17 cellular contexts compared by ENCODE assay signal in the genomic region with DNA sequence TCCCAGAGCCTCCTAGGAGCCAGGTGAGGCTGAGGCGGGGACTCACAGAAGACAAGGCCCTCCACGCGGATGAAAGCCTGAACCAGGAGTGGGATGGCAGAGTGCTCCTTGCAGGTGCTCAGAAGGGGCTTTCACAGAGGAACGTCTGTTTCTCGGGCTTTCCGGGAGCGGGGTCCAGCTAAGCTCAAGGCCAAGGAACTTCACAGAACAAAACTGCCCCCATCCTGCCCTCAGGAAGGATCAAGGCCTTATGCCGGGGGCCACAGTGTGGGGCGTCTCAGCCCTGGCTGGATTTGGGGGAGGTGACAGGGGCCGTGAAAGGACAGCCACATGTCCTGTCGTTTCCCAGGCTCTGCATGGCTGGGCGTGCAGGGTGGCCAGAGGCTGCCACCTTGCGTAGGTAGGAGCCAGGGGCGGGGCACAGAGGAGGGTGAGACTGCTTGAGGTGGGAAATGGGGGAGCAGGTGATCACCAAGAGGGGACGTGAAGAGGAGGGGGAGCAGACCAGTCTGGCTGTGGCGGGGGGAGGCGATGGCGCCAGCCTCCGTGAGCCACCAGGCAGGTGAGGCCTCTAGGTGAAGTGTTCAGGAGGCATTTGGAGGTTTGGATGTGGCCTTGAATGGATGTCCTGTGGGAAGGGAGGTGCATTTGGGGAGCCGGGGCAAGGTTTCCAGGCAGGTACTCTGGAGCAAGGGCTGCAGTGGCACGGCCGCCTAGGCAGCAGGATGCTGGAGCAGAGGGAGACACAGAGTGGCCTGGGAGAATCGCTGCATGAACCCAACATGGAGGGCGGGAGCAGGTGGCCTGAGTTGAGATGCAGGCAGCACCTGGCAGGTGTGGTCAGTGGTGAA.
"Had no signal": no experiment of that assay in that cellular context is flagged by ENCODE, and none has a peak within 500 bp of the region (broad histone marks: within the 10 kb centered on the region; RNA-seq: fewer than 3 reads in every experiment).

No MANE protein-coding gene starts in this region.

- H3K9ac ChIP-seq: parathyroid adenoma had no signal

- H3K9me3 Mint-ChIP-seq: activated naive CD8-positive, alpha-beta T cell treated with anti-CD3 and anti-CD28 coated beads, Interleukin-2, amount 50 U/mL, for 24 hours; central memory CD8-positive, alpha-beta T cell; memory B cell; T-helper 2 cell treated with Interferon-gamma antibody and Interleukin-4, amounts not matched to agents 5 μg/mL and 100 μg/mL, for 36 hours had no signal

- H3K27me3 ChIP-seq: transverse colon had no signal

- H3K4me3 Mint-ChIP-seq: activated naive CD8-positive, alpha-beta T cell treated with anti-CD3 and anti-CD28 coated beads, Interleukin-2, amount 50 U/mL, for 24 hours; brain; central memory CD8-positive, alpha-beta T cell; memory B cell; naive thymus-derived CD4-positive, alpha-beta T cell; T-helper 2 cell treated with Interferon-gamma antibody and Interleukin-4, amounts not matched to agents 5 μg/mL and 100 μg/mL, for 36 hours had no signal

- H3K4me1 ChIP-seq: parathyroid adenoma, transverse colon had no signal

- H3K4me3 ChIP-seq: coronary artery, heart left ventricle, SK-N-MC, transverse colon had no signal

- H3K36me3 Mint-ChIP-seq: brain; memory B cell; naive thymus-derived CD4-positive, alpha-beta T cell had no signal

- H3K9me3 ChIP-seq: heart left ventricle, transverse colon had no signal

- DNase-seq: activated CD4-positive, alpha-beta T cell treated with anti-CD3 and anti-CD28 coated beads, Interleukin-2, amount 50 U/mL, for 48 hours; activated naive CD8-positive, alpha-beta T cell treated with anti-CD3 and anti-CD28 coated beads, Interleukin-2, amount 50 U/mL, for 24 hours; anterior cingulate cortex; naive thymus-derived CD4-positive, alpha-beta T cell; stimulated activated CD4-positive, alpha-beta T cell treated with anti-CD3 and anti-CD28 coated beads, Interleukin-2, amount 100 ng/mL, for 24 hours; stimulated activated naive CD8-positive, alpha-beta T cell treated with anti-CD3 and anti-CD28 coated beads, Interleukin-15, Interleukin-2, amounts not matched to agents 100 U/mL and 50 U/mL, for 24 hours; substantia nigra; transverse colon had no signal

- H3K36me3 ChIP-seq: heart left ventricle, transverse colon had no signal

- H3K27ac ChIP-seq: coronary artery, heart left ventricle, parathyroid adenoma, SK-N-MC, transverse colon had no signal

- H3K27ac Mint-ChIP-seq: activated naive CD8-positive, alpha-beta T cell treated with anti-CD3 and anti-CD28 coated beads, Interleukin-2, amount 50 U/mL, for 24 hours; brain; memory B cell; naive thymus-derived CD4-positive, alpha-beta T cell; T-helper 2 cell treated with Interferon-gamma antibody and Interleukin-4, amounts not matched to agents 5 μg/mL and 100 μg/mL, for 36 hours had no signal

- ATAC-seq: activated naive CD8-positive, alpha-beta T cell treated with anti-CD3 and anti-CD28 coated beads, Interleukin-2, amount 50 U/mL, for 24 hours; heart left ventricle; left ventricle myocardium superior; naive thymus-derived CD4-positive, alpha-beta T cell; stimulated activated naive CD8-positive, alpha-beta T cell treated with anti-CD3 and anti-CD28 coated beads, Interleukin-15, Interleukin-2, amounts not matched to agents 100 U/mL and 50 U/mL, for 24 hours had no signal

- H3K4me1 Mint-ChIP-seq: activated naive CD8-positive, alpha-beta T cell treated with anti-CD3 and anti-CD28 coated beads, Interleukin-2, amount 50 U/mL, for 24 hours; central memory CD8-positive, alpha-beta T cell; memory B cell; naive thymus-derived CD4-positive, alpha-beta T cell had no signal

- H2AFZ ChIP-seq: parathyroid adenoma had no signal
